Comparison of ENCODE assay signal across 33 cellular contexts in genomic region chr9:137272241-137273094, GRCh38. TPM values are rescaled to one million over a fixed set of nuclear protein-coding genes. Genes with fewer than 3 reads are reported as not detected.
DNase-seq lines count a peak whose midpoint lies in the region; ATAC-seq and TF ChIP-seq lines count a peak whose summit lies in the region.
"Had no signal": no experiment of that assay in that cellular context is flagged by ENCODE, and none has a peak within 500 bp of the region (broad histone marks: within the 10 kb centered on the region; RNA-seq: fewer than 3 reads in every experiment).

No MANE protein-coding gene starts in this region.

- TF ChIP-seq POLR2A in suprapubic skin (IDR thresholded peaks at IDR 0.05), result no peak

- no peak overlapping the region for H3K27ac Mint-ChIP-seq in T-cell
- H3K27ac Mint-ChIP-seq: activated T-helper 1 cell treated with anti-CD3 and anti-CD28 coated beads, Interleukin-12 subunit alpha, Interleukin-12 subunit beta, Interleukin-2, Interleukin-4 antibody, amounts not matched to agents 30 ng/mL and 10 ng/mL and 1 ng/mL, durations not matched to agents 14 hours and 24 hours and 36 hours; nephron; stimulated activated naive CD8-positive, alpha-beta T cell treated with anti-CD3 and anti-CD28 coated beads, Interleukin-15, Interleukin-2, amounts not matched to agents 100 ng/mL and 50 ng/mL, for 24 hours had no signal

- POLR2A ChIA-PET in T-cell (lab: Charles Lee), result no interaction called here

- no peak overlapping the region for H3K4me3 Mint-ChIP-seq in T-cell
- H3K4me3 Mint-ChIP-seq: activated T-helper 1 cell treated with anti-CD3 and anti-CD28 coated beads, Interleukin-12 subunit alpha, Interleukin-12 subunit beta, Interleukin-2, Interleukin-4 antibody, amounts not matched to agents 30 ng/mL and 10 ng/mL and 1 ng/mL, durations not matched to agents 14 hours and 24 hours and 36 hours; brain; nephron; stimulated activated naive CD8-positive, alpha-beta T cell treated with anti-CD3 and anti-CD28 coated beads, Interleukin-15, Interleukin-2, amounts not matched to agents 100 ng/mL and 50 ng/mL, for 24 hours had no signal

- H3K27me3 Mint-ChIP-seq in T-cell, result peaks cover 0 to 13% of the 10 kb centered on the region in 2 donors
- H3K27me3 Mint-ChIP-seq: stimulated activated naive CD8-positive, alpha-beta T cell treated with anti-CD3 and anti-CD28 coated beads, Interleukin-15, Interleukin-2, amounts not matched to agents 100 ng/mL and 50 ng/mL, for 24 hours had no signal

- H3K4me1 ChIP-seq in right atrium auricular region (peaks cover 0 to 83% of the 10 kb centered on the region in 2 donors), iPS-15b (ENCODE audit: control insufficient read depth, insufficient read depth, low read length) (peaks cover 3% of the 10 kb centered on the region), suprapubic skin (peaks cover 80% of the 10 kb centered on the region)

- H3K4me3 ChIP-seq in right atrium auricular region (no peak overlapping the region), iPS-15b (ENCODE audit: low read depth, low read length) (no peak overlapping the region), suprapubic skin (no peak overlapping the region)
- H3K4me3 ChIP-seq: heart right ventricle, lung, pancreas had no signal

- H3K9me3 Mint-ChIP-seq in T-cell, result no peaks in the 10 kb centered on the region
- H3K9me3 Mint-ChIP-seq: activated T-helper 1 cell treated with anti-CD3 and anti-CD28 coated beads, Interleukin-12 subunit alpha, Interleukin-12 subunit beta, Interleukin-2, Interleukin-4 antibody, amounts not matched to agents 30 ng/mL and 10 ng/mL and 1 ng/mL, durations not matched to agents 14 hours and 24 hours and 36 hours; brain; CD8-positive, alpha-beta memory T cell; nephron; stimulated activated naive CD8-positive, alpha-beta T cell treated with anti-CD3 and anti-CD28 coated beads, Interleukin-15, Interleukin-2, amounts not matched to agents 100 ng/mL and 50 ng/mL, for 24 hours had no signal

- DNase-seq in right atrium auricular region (ENCODE audit: low spot score) (no peak), left ventricle myocardium superior (no peak), NCI-H345 treated with DMSO at 0.1 percent for 48 hours (lab: John Stamatoyannopoulos, UW; ENCODE audit: unreplicated experiment) (peak; percentile 39), suprapubic skin (ENCODE audit: low spot score in 2 of 2) (peak in 1 of 2 donors; percentile 60), T-cell (no peak), cortex of kidney (lab: John Stamatoyannopoulos, UW) (no peak), left lobe of liver (ENCODE audit: low spot score) (no peak)
- DNase-seq: activated CD4-positive, alpha-beta T cell treated with anti-CD3 and anti-CD28 coated beads, Interleukin-2, amount 50 U/mL, for 48 hours; activated naive CD4-positive, alpha-beta T cell treated with Interleukin-2 at 50 U/mL for 16 hours; AML-193; amniotic stem cell; CD8-positive, alpha-beta memory T cell; DMS 273 treated with DMSO at 0.1 percent for 48 hours; heart right ventricle; IMR-90; NCI-H2107; NCI-H446; stimulated activated CD4-positive, alpha-beta T cell treated with anti-CD3 and anti-CD28 coated beads, Interleukin-2, amount 100 ng/mL, for 24 hours had no signal

- peaks cover 20% of the 10 kb centered on the region for H3K36me3 Mint-ChIP-seq in T-cell

- no peak for TF ChIP-seq CTCF in right atrium auricular region (IDR thresholded peaks at IDR 0.05)
- no peak for TF ChIP-seq CTCF in suprapubic skin (IDR thresholded peaks at IDR 0.05)

- H3K4me1 Mint-ChIP-seq in T-cell, result peaks cover 29 to 43% (median 37%) of the 10 kb centered on the region in 3 donors

- TF ChIP-seq EP300 in suprapubic skin (IDR thresholded peaks at IDR 0.05), result no peak

- CTCF ChIA-PET in T-cell (lab: Charles Lee), result no interaction called here

- H3K27ac ChIP-seq in right atrium auricular region (peak overlapping the region; percentile 27 to 49), suprapubic skin (peak overlapping the region; percentile 15)
- H3K27ac ChIP-seq: pancreas had no signal

- no peaks in the 10 kb centered on the region for H3K9me3 ChIP-seq in right atrium auricular region
- H3K9me3 ChIP-seq in iPS-15b (ENCODE audit: control insufficient read depth, insufficient read depth, low read length), result no peaks in the 10 kb centered on the region
- H3K9me3 ChIP-seq in suprapubic skin, result no peaks in the 10 kb centered on the region
- H3K9me3 ChIP-seq: heart right ventricle, pancreas had no signal

- ATAC-seq in left ventricle myocardium superior, result no peak
- ATAC-seq in T-cell (replicated peaks in 1 of 4), result no peak
- ATAC-seq in left lobe of liver, result no peak
- ATAC-seq: activated CD4-positive, CD25-positive, alpha-beta regulatory T cell treated with anti-CD3 and anti-CD28 coated beads, Interleukin-2, amount 50 U/mL, for 24 hours; heart right ventricle; pancreas had no signal

- H3K9ac ChIP-seq in iPS-15b (ENCODE audit: low read depth, low read length), result peak overlapping the region; percentile 24

- peaks cover 23% of the 10 kb centered on the region for H3K36me3 ChIP-seq in right atrium auricular region
- H3K36me3 ChIP-seq in iPS-15b (ENCODE audit: control insufficient read depth, insufficient read depth, low read length), result peaks cover 21% of the 10 kb centered on the region
- H3K36me3 ChIP-seq in suprapubic skin, result peaks cover 29% of the 10 kb centered on the region

- H3K27me3 ChIP-seq in right atrium auricular region (no peaks in the 10 kb centered on the region), iPS-15b (ENCODE audit: control insufficient read depth, insufficient read depth, low read length) (no peaks in the 10 kb centered on the region), suprapubic skin (peaks cover 2% of the 10 kb centered on the region)
- H3K27me3 ChIP-seq: heart right ventricle, pancreas had no signal

- intact Hi-C loops in left ventricle myocardium superior (cut with micrococcal nuclease), result no loop called here

- 90% methylated on average over 28 of the region's 39 CpGs for WGBS in suprapubic skin

RNA-seq across cellular contexts. Expression of gene TOR4A, which starts 5.1 kb away (rescaled TPM):
- total RNA-seq in right atrium auricular region (10 to 100 TPM in 1 of 2 donors, 1 to 10 TPM in 1; 9.4 to 16.8 TPM), left ventricle myocardium superior (19.3 TPM), suprapubic skin (1 to 10 TPM; 3.5 to 9.2 (median 4.4) TPM), T-cell (1 to 10 TPM; 2.2 to 5.6 (median 3.2) TPM), left lobe of liver (3.6 TPM)

RNA-seq across cellular contexts. Expression of gene NELFB, which starts 17.3 kb away (rescaled TPM):
- 10 to 100 TPM; 30.0 to 38.0 TPM for total RNA-seq in right atrium auricular region
- total RNA-seq in left ventricle myocardium superior, result 43.6 TPM
- 10 to 100 TPM; 45.0 to 54.2 (median 50.9) TPM for total RNA-seq in suprapubic skin
- total RNA-seq in T-cell, result 10 to 100 TPM; 36.1 to 62.2 (median 58.8) TPM
- 22.2 TPM for total RNA-seq in left lobe of liver

RNA-seq across cellular contexts. Expression of gene STPG3, which starts 21.4 kb away (rescaled TPM):
- total RNA-seq in right atrium auricular region (not detected), left ventricle myocardium superior (0.69 TPM), suprapubic skin (1 to 10 TPM in 1 of 4 donors, not detected in 3; 1.2 TPM), T-cell (under 1 TPM in 1 of 5 donors, not detected in 4; 0.54 TPM), left lobe of liver (not detected)
- total RNA-seq: A673, cerebellum, frontal cortex, IMR-90, kidney epithelial cell, lung, mucosa of gallbladder, pancreas, RPMI7951, SK-MEL-5 had no signal

RNA-seq across cellular contexts. Expression of gene NRARP, which starts 29.6 kb away (rescaled TPM):
- total RNA-seq in right atrium auricular region (10 to 100 TPM in 1 of 2 donors, 1 to 10 TPM in 1; 5.6 to 13.3 TPM), left ventricle myocardium superior (4.0 TPM), suprapubic skin (10 to 100 TPM; 25.3 to 69.0 (median 65.5) TPM), T-cell (1 to 10 TPM in 4 of 5 donors, under 1 TPM in 1; 0.55 to 2.7 (median 1.7) TPM), left lobe of liver (1.3 TPM)
- total RNA-seq: IMR-90 had no signal

RNA-seq across cellular contexts. Expression of gene TUBB4B, which starts 31.4 kb away (rescaled TPM):
- total RNA-seq in right atrium auricular region (100 to 1,000 TPM; 310 to 394 TPM), left ventricle myocardium superior (439 TPM), suprapubic skin (100 to 1,000 TPM; 225 to 708 (median 639) TPM), T-cell (100 to 1,000 TPM in 2 of 5 donors, 10 to 100 TPM in 3; 50.6 to 118 (median 95.3) TPM), left lobe of liver (123 TPM)
